Comparison of ENCODE assay signal across 16 cellular contexts in genomic region chr10:52410916-52411315, GRCh38.
DNase-seq lines count a peak whose midpoint lies in the region; ATAC-seq and TF ChIP-seq lines count a peak whose summit lies in the region.
"Had no signal": no experiment of that assay in that cellular context is flagged by ENCODE, and none has a peak within 500 bp of the region (broad histone marks: within the 10 kb centered on the region; RNA-seq: fewer than 3 reads in every experiment).

No MANE protein-coding gene starts in this region.

- POLR2A ChIA-PET in Panc1 (lab: Charles Lee), result no interaction called here

- H3K9me3 ChIP-seq in Panc1 (ENCODE audit: control insufficient read depth, insufficient read depth, low read depth, low read length) (no peaks in the 10 kb centered on the region), thoracic aorta (no peaks in the 10 kb centered on the region)
- H3K9me3 ChIP-seq: A549 had no signal

- H3K27ac ChIP-seq in Panc1 (ENCODE audit: low read length) (peak overlapping the region; percentile 25; the same call in 1 of the 2 replicates), thoracic aorta (no peak overlapping the region)
- H3K27ac ChIP-seq: A549 had no signal

- no peaks in the 10 kb centered on the region for H3K27me3 ChIP-seq in H7 (ENCODE audit: control insufficient read depth, insufficient read depth, low read length)
- H3K27me3 ChIP-seq in Panc1 (ENCODE audit: control insufficient read depth, insufficient read depth, low read length), result no peaks in the 10 kb centered on the region
- no peaks in the 10 kb centered on the region for H3K27me3 ChIP-seq in thoracic aorta (replicated peaks; ENCODE audit: insufficient read depth)

- intact Hi-C loops in Panc1 (cut with micrococcal nuclease; ENCODE audit: unreplicated experiment), result no loop called here

- in situ Hi-C loops in Panc1 (cut with HindIII; ENCODE audit: low pct_unique_long_range_greater_than_20kb, low sequenced_read_pairs), result no loop called here
- in situ Hi-C loops in GM13976 (cut with MboI; ENCODE audit: low sequenced_read_pairs, unreplicated experiment), result no loop called here

- BruUV-seq in Panc1 (replicated peaks; lab: Mats Ljungman, UMichigan), result no TSS peak

- H3K36me3 ChIP-seq in H7 (replicated peaks; ENCODE audit: control insufficient read depth, insufficient read depth, low read length) (no peaks in the 10 kb centered on the region), Panc1 (ENCODE audit: control insufficient read depth, insufficient read depth, low read length) (no peaks in the 10 kb centered on the region), thoracic aorta (no peaks in the 10 kb centered on the region)

- CTCF ChIA-PET in Panc1 (lab: Charles Lee), result no interaction called here

- TF ChIP-seq CTCF in Panc1 (IDR thresholded peaks at IDR 0.05) (no peak), thoracic aorta (IDR thresholded peaks at IDR 0.05) (no peak), GM13976 (IDR thresholded peaks at IDR 0.05; ENCODE audit: borderline replicate concordance, control extremely low read depth, extremely low read depth, insufficient read depth, missing control alignments) (no peak)

- ATAC-seq in Panc1, result no peak
- ATAC-seq in thoracic aorta (ENCODE audit: insufficient number of reproducible peaks, low FRiP score, low read depth), result no peak
- ATAC-seq in GM21619 (IDR thresholded peaks at IDR 0.05; ENCODE audit: unreplicated experiment), result no peak
- ATAC-seq: A549; CD8-positive, alpha-beta T cell had no signal

- DNase-seq in H7 (peak; percentile 7), Panc1 (ENCODE audit: low read depth, low spot score) (no peak), left kidney (ENCODE audit: low read depth, low spot score) (peak; percentile 10), thoracic aorta (ENCODE audit: low spot score) (no peak), RKO (ENCODE audit: low spot score) (no peak), GM13976 (ENCODE audit: low spot score) (no peak), kidney tubule cell (ENCODE audit: low spot score) (no peak)
- DNase-seq: CD8-positive, alpha-beta T cell; COR-L47; DMS153; DMS79 treated with DMSO at 0.1 percent for 48 hours; EL; HCEC 1CT; HFFc6 had no signal

- H3K4me3 ChIP-seq in H7 (ENCODE audit: insufficient read depth, low read depth, low read length) (no peak overlapping the region), Panc1 (ENCODE audit: low read depth in 2 of 2, low read length in 2 of 2) (no peak overlapping the region), thoracic aorta (peak overlapping the region; percentile 52)
- H3K4me3 ChIP-seq: A549 had no signal

- H3K4me1 ChIP-seq in Panc1 (ENCODE audit: control insufficient read depth, insufficient read depth, low read length) (no peaks in the 10 kb centered on the region), thoracic aorta (ENCODE audit: control insufficient read depth in 1 of 2, low read depth in 2 of 2) (peaks cover 0 to 9% of the 10 kb centered on the region in 2 donors)
- H3K4me1 ChIP-seq: A549 had no signal

Comparison
In these comparisons a context has a peak if more than half of its experiments do, and no peak if none do; other contexts are left out.
1. DNase-seq: peak in H7 (single experiment) and left kidney (single experiment); none in Panc1 (single experiment), thoracic aorta (single experiment), RKO (single experiment), GM13976 (single experiment) and kidney tubule cell (single experiment).